25 cellular contexts compared by ENCODE assay signal in the genomic region with DNA sequence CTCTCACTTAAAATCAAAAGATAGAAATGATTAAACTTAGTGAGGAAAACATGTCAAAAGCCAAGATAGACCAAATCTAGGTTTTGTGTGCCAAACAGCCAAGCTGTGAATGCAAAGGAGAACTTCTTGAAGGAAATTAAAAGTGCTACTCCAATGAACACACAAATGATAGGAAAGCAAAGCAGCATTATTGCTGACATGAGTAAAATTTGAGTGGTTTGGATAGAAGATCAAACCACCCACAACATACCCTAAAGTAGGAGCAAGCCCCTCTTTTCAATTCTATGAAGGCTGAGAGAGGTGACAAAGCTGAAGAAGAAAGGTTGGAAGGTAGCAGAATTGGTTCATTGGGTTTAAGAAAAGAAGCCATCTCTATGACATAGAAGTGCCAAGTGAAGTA. TPM values are rescaled to one million over a fixed set of nuclear protein-coding genes. Genes with fewer than 3 reads are reported as not detected.
DNase-seq lines count a peak whose midpoint lies in the region; ATAC-seq, FAIRE-seq and TF ChIP-seq lines count a peak whose summit lies in the region.
"Had no signal": no experiment of that assay in that cellular context is flagged by ENCODE, and none has a peak within 500 bp of the region (broad histone marks: within the 10 kb centered on the region; RNA-seq: fewer than 3 reads in every experiment).

No MANE protein-coding gene starts in this region.

- TF ChIP-seq EP300 in A549 (IDR thresholded peaks at IDR 0.05) = no peak
- TF ChIP-seq EP300 in gastroesophageal sphincter (IDR thresholded peaks at IDR 0.05) = no peak

- H3K18ac ChIP-seq in IMR-90 (ENCODE audit: low read depth, low read length) = no peak overlapping the region

- peaks cover 3% of the 10 kb centered on the region for H3K27me3 Mint-ChIP-seq in endothelial cell (ENCODE audit: unreplicated experiment)
- H3K27me3 Mint-ChIP-seq: B cell; CD4-positive, alpha-beta T cell had no signal

- H2AK9ac ChIP-seq in IMR-90 (replicated peaks; ENCODE audit: low read depth, low read length, poor library complexity) = no peak overlapping the region

- no peak overlapping the region for H4K5ac ChIP-seq in IMR-90 (ENCODE audit: low read depth, low read length)

- H3K36me3 ChIP-seq in IMR-90 (ENCODE audit: control insufficient read depth, insufficient read depth, low read length) (no peaks in the 10 kb centered on the region), gastroesophageal sphincter (peaks cover 0 to 4% of the 10 kb centered on the region in 2 donors)

- DNase-seq in A549 (ENCODE audit: low read depth in 1 of 2, low spot score in 1 of 2) (no peak), GM12891 (ENCODE audit: insufficient read length, low spot score) (no peak), IMR-90 (no peak), endothelial cell (ENCODE audit: low spot score) (no peak), LoVo (ENCODE audit: low spot score) (no peak)
- DNase-seq: 8988T; AML-193; CD4-positive, alpha-beta T cell; CD8-positive, alpha-beta T cell; COR-L47; DMS 273 treated with DMSO at 0.1 percent for 48 hours; DMS153; DMS53; DMS79; DND-41; EL; GDM1 had no signal

- no peak overlapping the region for H3K9ac ChIP-seq in IMR-90 (ENCODE audit: low read depth, low read length)
- H3K9ac ChIP-seq: BLaER1 treated with 17β-estradiol and CSF1 and Interleukin-3, amounts not matched to agents 10 nM and 100 nM had no signal

- BruUV-seq in IMR-90 (replicated peaks; lab: Mats Ljungman, UMichigan) = no TSS peak

- POLR2A ChIA-PET in A549 (lab: Yijun Ruan, JAX) = no interaction called here
- POLR2A ChIA-PET in IMR-90 (lab: Charles Lee; ENCODE audit: unreplicated experiment) = no interaction called here

- no peak overlapping the region for H4K8ac ChIP-seq in IMR-90 (ENCODE audit: low read depth in 2 of 2, low read length in 2 of 2)

- H3K27me3 ChIP-seq in IMR-90 (ENCODE audit: control insufficient read depth, insufficient read depth, low read length) = no peaks in the 10 kb centered on the region
- H3K27me3 ChIP-seq in gastroesophageal sphincter = no peaks in the 10 kb centered on the region
- H3K27me3 ChIP-seq: BLaER1 treated with 17β-estradiol and CSF1 and Interleukin-3, amounts not matched to agents 10 nM and 100 nM had no signal

- H3K14ac ChIP-seq in IMR-90 (replicated peaks; ENCODE audit: low read depth, low read length) = no peak overlapping the region

- no peaks in the 10 kb centered on the region for H3K79me1 ChIP-seq in IMR-90 (ENCODE audit: low read depth in 1 of 2, low read length in 2 of 2)

- H3K9me1 ChIP-seq in IMR-90 (ENCODE audit: insufficient read depth, low read length) = no peaks in the 10 kb centered on the region

- no peak for FAIRE-seq in A549 (lab: Jason Lieb, UNC)
- peak; percentile 54 for FAIRE-seq in GM12891 (lab: Jason Lieb, UNC)
- FAIRE-seq: A204.1, GM12878, GM18507 had no signal

- peaks cover 52% of the 10 kb centered on the region for H3K36me3 Mint-ChIP-seq in endothelial cell (ENCODE audit: low read depth, unreplicated experiment)

- no peak overlapping the region for H3K56ac ChIP-seq in IMR-90 (ENCODE audit: extremely low read depth, insufficient read depth, low read length)

- H2BK20ac ChIP-seq in IMR-90 (ENCODE audit: low read depth, low read length) = no peak overlapping the region

- no peak for TF ChIP-seq RAD21 in A549 (conservative IDR thresholded peaks at IDR 0.05 in 1 of 2, IDR thresholded peaks at IDR 0.05 in 1 of 2)
- TF ChIP-seq RAD21 in IMR-90 (IDR thresholded peaks at IDR 0.05; ENCODE audit: low read length) = no peak

- H3K4me2 ChIP-seq in A549 = no peak overlapping the region
- no peak overlapping the region for H3K4me2 ChIP-seq in IMR-90 (ENCODE audit: low read depth, low read length)
- H3K4me2 ChIP-seq: BLaER1 treated with 17β-estradiol and CSF1 and Interleukin-3, amounts not matched to agents 10 nM and 100 nM had no signal

- no peak overlapping the region for H3K27ac Mint-ChIP-seq in endothelial cell (ENCODE audit: unreplicated experiment)
- H3K27ac Mint-ChIP-seq: B cell; CD4-positive, alpha-beta T cell; CD8-positive, alpha-beta T cell had no signal

- H2BK120ac ChIP-seq in IMR-90 (ENCODE audit: low read depth, low read length) = no peak overlapping the region

- no peak overlapping the region for H2AFZ ChIP-seq in IMR-90 (replicated peaks; ENCODE audit: low read length, poor library complexity)

- TF ChIP-seq CTCF in A549 (IDR thresholded peaks at IDR 0.05) (no peak), IMR-90 (conservative IDR thresholded peaks at IDR 0.05; ENCODE audit: low read depth, low read length) (no peak), endothelial cell (IDR thresholded peaks at IDR 0.05; ENCODE audit: unreplicated experiment) (no peak), gastroesophageal sphincter (IDR thresholded peaks at IDR 0.05) (no peak)

- peaks cover 17% of the 10 kb centered on the region for H3K4me1 Mint-ChIP-seq in endothelial cell (ENCODE audit: unreplicated experiment)
- H3K4me1 Mint-ChIP-seq: B cell had no signal

- ATAC-seq in A549 (no peak), IMR-90 (ENCODE audit: low read depth) (no peak), gastroesophageal sphincter (no peak), GM21723 (IDR thresholded peaks at IDR 0.05; ENCODE audit: unreplicated experiment) (no peak)
- ATAC-seq: CD8-positive, alpha-beta T cell; GM12878 had no signal

- no peak overlapping the region for H3K23ac ChIP-seq in IMR-90 (ENCODE audit: low read depth, low read length)

- no peaks in the 10 kb centered on the region for H4K20me1 ChIP-seq in IMR-90 (ENCODE audit: insufficient read depth, low read length)
- H4K20me1 ChIP-seq: BLaER1 treated with 17β-estradiol and CSF1 and Interleukin-3, amounts not matched to agents 10 nM and 100 nM had no signal

- H2BK15ac ChIP-seq in IMR-90 (ENCODE audit: low read depth, low read length) = no peak overlapping the region

- H3K27ac ChIP-seq in A549 = no peak overlapping the region
- no peak overlapping the region for H3K27ac ChIP-seq in IMR-90 (ENCODE audit: insufficient read depth, low read length)
- no peak overlapping the region for H3K27ac ChIP-seq in gastroesophageal sphincter
- H3K27ac ChIP-seq: BLaER1 treated with 17β-estradiol and CSF1 and Interleukin-3, amounts not matched to agents 10 nM and 100 nM; C4-2B had no signal

- peak overlapping the region; percentile 63 for H3K4me3 Mint-ChIP-seq in endothelial cell (ENCODE audit: unreplicated experiment)
- H3K4me3 Mint-ChIP-seq: B cell; CD4-positive, alpha-beta T cell; CD8-positive, alpha-beta T cell had no signal

- H3K4me1 ChIP-seq in A549 (no peaks in the 10 kb centered on the region), IMR-90 (ENCODE audit: control insufficient read depth, insufficient read depth, low read length) (no peaks in the 10 kb centered on the region), gastroesophageal sphincter (no peaks in the 10 kb centered on the region)
- H3K4me1 ChIP-seq: BLaER1 treated with 17β-estradiol and CSF1 and Interleukin-3, amounts not matched to agents 10 nM and 100 nM had no signal

- CTCF ChIA-PET in A549 (lab: Yijun Ruan, JAX) (interaction anchor here (0.6 kb wide), 2 partner anchors 49 to 1010 kb away, joined by 3 read pairs; no protein-coding TSS in a partner anchor), IMR-90 (lab: Yijun Ruan, JAX) (no interaction called here)

- no peak overlapping the region for H2AK5ac ChIP-seq in IMR-90 (ENCODE audit: low read depth, low read length)

- no peak overlapping the region for H2BK5ac ChIP-seq in IMR-90 (ENCODE audit: low read depth, low read length, poor library complexity, severe bottlenecking)

- H3K4me3 ChIP-seq in A549 (no peak overlapping the region), IMR-90 (ENCODE audit: insufficient read depth, low read depth, low read length) (no peak overlapping the region), gastroesophageal sphincter (no peak overlapping the region)
- H3K4me3 ChIP-seq: BLaER1 treated with 17β-estradiol and CSF1 and Interleukin-3, amounts not matched to agents 10 nM and 100 nM; GM12878 had no signal

- dilution Hi-C loops in IMR-90 (cut with HindIII; ENCODE audit: low sequenced_read_pairs, unreplicated experiment) = no loop called here

- intact Hi-C loops in IMR-90 (cut with micrococcal nuclease) = no loop called here

- no peak overlapping the region for H3K4ac ChIP-seq in IMR-90 (ENCODE audit: low read depth, low read length)

- in situ Hi-C loops in IMR-90 (cut with MboI; ENCODE audit: low sequenced_read_pairs) = no loop called here

- TF ChIP-seq POLR2A in A549 (IDR thresholded peaks at IDR 0.05; ENCODE audit: low read length) (no peak), GM12891 (IDR thresholded peaks at IDR 0.05; ENCODE audit: low read depth, low read length) (no peak), IMR-90 (IDR thresholded peaks at IDR 0.05; ENCODE audit: low read depth, low read length) (no peak), gastroesophageal sphincter (IDR thresholded peaks at IDR 0.05) (no peak)

- H3K9me3 ChIP-seq in A549 (no peaks in the 10 kb centered on the region), IMR-90 (ENCODE audit: control insufficient read depth, insufficient read depth, low read length) (no peaks in the 10 kb centered on the region), gastroesophageal sphincter (no peaks in the 10 kb centered on the region)

- no peaks in the 10 kb centered on the region for H3K9me3 Mint-ChIP-seq in endothelial cell (ENCODE audit: unreplicated experiment)
- H3K9me3 Mint-ChIP-seq: CD4-positive, alpha-beta T cell; CD8-positive, alpha-beta T cell had no signal

- H4K91ac ChIP-seq in IMR-90 (ENCODE audit: insufficient read depth, low read depth, low read length) = no peak overlapping the region

TF ChIP-seq in A549, 52 proteins besides CTCF, POLR2A, EP300 and RAD21 (continues in another document):
- no peak for TF ChIP-seq RARB (CRISPR knock-in tag; IDR thresholded peaks at IDR 0.05)
- TF ChIP-seq RFX5 (IDR thresholded peaks at IDR 0.05) = no peak

TF ChIP-seq in GM12891, 5 proteins besides CTCF, POLR2A, EP300 and RAD21 (continues in another document):
- TF ChIP-seq POLR2AphosphoS5 (IDR thresholded peaks at IDR 0.05; ENCODE audit: low read depth, low read length) (no peak), SPI1 (IDR thresholded peaks at IDR 0.05; ENCODE audit: low read depth, low read length) (no peak)

TF ChIP-seq in IMR-90, 13 proteins besides CTCF, POLR2A, EP300 and RAD21:
- TF ChIP-seq MAFK (IDR thresholded peaks at IDR 0.05; ENCODE audit: low read depth, low read length) (peak; percentile 64), RCOR1 (IDR thresholded peaks at IDR 0.05; ENCODE audit: insufficient replicate concordance, low read length) (no peak)

RNA-seq across cellular contexts. Expression of gene SLC39A8, which starts 56.8 kb away (rescaled TPM):
- 19.0 and 20.4 TPM in 2 replicates for polyA plus RNA-seq in A549 (2011; rRNA removed)
- polyA plus RNA-seq in A549 (2012; cell fraction: cytosol; rRNA removed) = 6.4 and 8.0 TPM in 2 replicates
- polyA plus RNA-seq in A549 (2012; cell fraction: nucleus; rRNA removed) = 5.1 and 5.9 TPM in 2 replicates
- 12.9 to 15.8 TPM (median 14.1 TPM) in 3 replicates for polyA plus RNA-seq in A549 (2017; fragmentation: RNase III; extraction: RNeasy Plus Mini Kit Qiagen cat#74134 plus additional on column Dnase treatment)
- polyA minus RNA-seq in A549 (2011; rRNA and poly(A)+ RNA removed) = 9.4 and 10.4 TPM in 2 replicates
- polyA plus RNA-seq in GM12891 (2012; ENCODE audit: low read depth, missing spikeins) = 19.8 TPM
- total RNA-seq in IMR-90 (2012; rRNA removed) = 0.18 and 0.28 TPM in 2 replicates
- 0.05 TPM in 1 of 2 replicates, not detected in the other for polyA plus RNA-seq in IMR-90 (2012; rRNA removed)
- polyA plus RNA-seq in IMR-90 (2012; cell fraction: cytosol; rRNA removed) = 0.02 and 0.03 TPM in 2 replicates
- polyA plus RNA-seq in IMR-90 (2012; cell fraction: nucleus; rRNA removed; ENCODE audit: low replicate concordance) = 0.02 and 0.03 TPM in 2 replicates
- 211 TPM for total RNA-seq in endothelial cell (ENCODE audit: unreplicated experiment)
- 10 to 100 TPM in 1 of 4 donors, 1 to 10 TPM in 3; 1.7 to 13.8 (median 4.8) TPM for total RNA-seq in gastroesophageal sphincter

Comparison
In these comparisons a context has a peak if more than half of its experiments do, and no peak if none do; other contexts are left out.
1. RNA of gene SLC39A8, which starts 56.8 kb away (total RNA-seq): 211 TPM in endothelial cell (single experiment); 1.7 to 13.8 TPM in gastroesophageal sphincter and 0.18 to 0.28 TPM in IMR-90; every median in the first group is over 10 times any median in the second.